26 cellular contexts compared by ENCODE assay signal in the genomic region with DNA sequence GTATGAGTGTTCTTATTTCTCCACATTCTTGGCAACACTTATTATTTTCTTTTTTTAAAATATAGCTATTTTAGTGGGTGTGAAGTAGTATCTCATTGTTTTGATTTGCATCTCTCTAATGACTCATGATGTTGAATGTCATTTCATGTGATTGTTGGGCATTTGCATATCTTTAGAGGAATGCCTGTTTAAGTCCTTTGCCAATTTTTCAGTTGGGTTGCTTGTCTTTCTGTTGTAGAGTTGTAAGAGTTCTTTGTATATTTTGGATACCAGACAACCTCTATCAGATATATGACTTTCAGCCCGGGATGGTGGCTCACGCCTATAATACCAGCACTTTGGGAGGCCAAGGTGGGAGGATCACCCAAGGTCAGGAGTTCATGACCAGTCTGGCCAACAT. TPM values are rescaled to one million over a fixed set of nuclear protein-coding genes. Genes with fewer than 3 reads are reported as not detected.
A peak's percentile ranks its signal among the peaks of the same experiment; 100 is the strongest.
DNase-seq lines count a peak whose midpoint lies in the region; ATAC-seq, FAIRE-seq and TF ChIP-seq lines count a peak whose summit lies in the region.
"Had no signal": no experiment of that assay in that cellular context is flagged by ENCODE, and none has a peak within 500 bp of the region (broad histone marks: within the 10 kb centered on the region; RNA-seq: fewer than 3 reads in every experiment).

No MANE protein-coding gene starts in this region.

- no peak overlapping the region for H2AK5ac ChIP-seq in trophoblast cell (ENCODE audit: low read length)

- H3K4me1 ChIP-seq in endothelial cell of umbilical vein (ENCODE audit: control insufficient read depth, extremely low read depth, insufficient read depth, low read length): peaks cover 29% of the 10 kb centered on the region
- H3K4me1 ChIP-seq in trophoblast cell (ENCODE audit: control insufficient read depth in 1 of 2, insufficient read depth in 2 of 2, low read length in 2 of 2): peaks cover 0 to 2% of the 10 kb centered on the region in 2 experiments
- H3K4me1 ChIP-seq: testis had no signal

- no CpG with 5 or more reads among the region's 2 CpGs for WGBS in trophoblast cell (ENCODE audit: extremely low coverage, insufficient coverage, insufficient read length)

- no peaks in the 10 kb centered on the region for H3K9me1 ChIP-seq in endothelial cell of umbilical vein (replicated peaks; ENCODE audit: control insufficient read depth, extremely low read depth, insufficient read depth, low read length)

- CTCF ChIA-PET in endothelial cell of umbilical vein (lab: Charles Lee): no interaction called here

- H3K18ac ChIP-seq in trophoblast cell (ENCODE audit: low read length): no peak overlapping the region

- H3K4me3 ChIP-seq in endothelial cell of umbilical vein (replicated peaks in 1 of 3; ENCODE audit: insufficient read depth in 1 of 3, low read depth in 1 of 3, low read length in 3 of 3) (no peak overlapping the region), trophoblast cell (ENCODE audit: low read depth, low read length) (no peak overlapping the region)
- H3K4me3 ChIP-seq: lung, smooth muscle cell, testis had no signal

- H3K27me3 ChIP-seq in endothelial cell of umbilical vein (ENCODE audit: control insufficient read depth in 2 of 2, insufficient read depth in 2 of 2, low read length in 2 of 2): no peaks in the 10 kb centered on the region
- no peaks in the 10 kb centered on the region for H3K27me3 ChIP-seq in trophoblast cell (ENCODE audit: insufficient read depth, low read length)
- H3K27me3 ChIP-seq: testis had no signal

- POLR2A ChIA-PET in endothelial cell of umbilical vein (lab: Charles Lee): no interaction called here

- H3K79me1 ChIP-seq in trophoblast cell (ENCODE audit: low read length): no peaks in the 10 kb centered on the region

- no peak overlapping the region for H4K8ac ChIP-seq in trophoblast cell (ENCODE audit: low read depth, low read length)

- DNase-seq in EL (peak; percentile 57), NCI-H1048 (lab: John Stamatoyannopoulos, UW) (peak; percentile 37), endothelial cell of umbilical vein (ENCODE audit: low read depth, low spot score) (peak; percentile 67), trophoblast cell (peak; percentile 62 to 84), COR-L47 (lab: John Stamatoyannopoulos, UW) (no peak), NCI-H2196 (lab: John Stamatoyannopoulos, UW; ENCODE audit: unreplicated experiment) (no peak)
- DNase-seq in stimulated activated naive CD4-positive, alpha-beta T cell (lab: John Stamatoyannopoulos, UW): no peak
- DNase-seq: activated CD8-positive, alpha-beta memory T cell treated with anti-CD3 and anti-CD28 coated beads, Interleukin-2, amount 50 U/mL, for 48 hours; activated naive CD8-positive, alpha-beta T cell treated with anti-CD3 and anti-CD28 coated beads, Interleukin-2, amount 10 ng/mL, durations not matched to agents 7 days and 5 days; AML-193; CD8-positive, alpha-beta T cell; DND-41; GOT3; KG1; NCI-H1092 treated with DMSO at 0.1 percent for 48 hours; NCI-H2029; NCI-H345; NCI-H82; testis had no signal

- H3K9me3 ChIP-seq in endothelial cell of umbilical vein (replicated peaks; ENCODE audit: control insufficient read depth, insufficient read depth, low read length) (no peaks in the 10 kb centered on the region), trophoblast cell (ENCODE audit: insufficient read depth, low read depth, low read length) (no peaks in the 10 kb centered on the region)
- H3K9me3 ChIP-seq: neutrophil, testis had no signal

- TF ChIP-seq POLR2A in endothelial cell of umbilical vein (IDR thresholded peaks at IDR 0.05; ENCODE audit: low read depth, low read length): no peak

- no peaks in the 10 kb centered on the region for H3K79me2 ChIP-seq in endothelial cell of umbilical vein (ENCODE audit: control insufficient read depth, insufficient read depth, low read length)
- no peaks in the 10 kb centered on the region for H3K79me2 ChIP-seq in trophoblast cell (ENCODE audit: control insufficient read depth, insufficient read depth, low read length, poor library complexity)

- no peak for FAIRE-seq in endothelial cell of umbilical vein (lab: Jason Lieb, UNC)
- FAIRE-seq: keratinocyte had no signal

- no peak overlapping the region for H4K91ac ChIP-seq in trophoblast cell (ENCODE audit: low read depth, low read length)

- no peak overlapping the region for H3K4me2 ChIP-seq in endothelial cell of umbilical vein (ENCODE audit: insufficient read depth, low read length)
- H3K4me2 ChIP-seq in trophoblast cell (ENCODE audit: low read length): no peak overlapping the region
- H3K4me2 ChIP-seq: smooth muscle cell had no signal

- no TSS peak for BruUV-seq in endothelial cell of umbilical vein (replicated peaks; lab: Mats Ljungman, UMichigan)

- no peak for TF ChIP-seq CTCF in endothelial cell of umbilical vein (IDR thresholded peaks at IDR 0.05; ENCODE audit: extremely low read depth in 1 of 2, insufficient read depth in 1 of 2, low read depth in 1 of 2, low read length in 2 of 2)

- H3K36me3 ChIP-seq in endothelial cell of umbilical vein (ENCODE audit: control insufficient read depth in 2 of 2, extremely low read depth in 1 of 2, insufficient read depth in 2 of 2, low read length in 2 of 2) (no peaks in the 10 kb centered on the region), trophoblast cell (ENCODE audit: control insufficient read depth in 1 of 2, insufficient read depth in 2 of 2, low read length in 2 of 2) (no peaks in the 10 kb centered on the region)
- H3K36me3 ChIP-seq: neutrophil had no signal

- H2BK120ac ChIP-seq in trophoblast cell (ENCODE audit: insufficient read depth, low read length, poor library complexity): no peak overlapping the region

- no peak overlapping the region for H3K14ac ChIP-seq in trophoblast cell (ENCODE audit: low read length)

- no peak overlapping the region for H4K12ac ChIP-seq in trophoblast cell (ENCODE audit: low read depth, low read length)

- H3K9ac ChIP-seq in endothelial cell of umbilical vein (replicated peaks; ENCODE audit: extremely low read depth, insufficient read depth, low read length): no peak overlapping the region
- H3K9ac ChIP-seq in trophoblast cell (ENCODE audit: low read length): no peak overlapping the region

- no peak overlapping the region for H2BK5ac ChIP-seq in trophoblast cell (ENCODE audit: low read depth, low read length, poor library complexity)

- no peak overlapping the region for H3K4ac ChIP-seq in trophoblast cell (ENCODE audit: low read depth, low read length)

- intact Hi-C loops in endothelial cell of umbilical vein (cut with micrococcal nuclease): loop anchor here (2.0 to 5.0 kb wide), 2 partner anchors 26 to 87 kb away; no protein-coding TSS in a partner anchor

- H3K23ac ChIP-seq in trophoblast cell (ENCODE audit: low read length): no peak overlapping the region

- dilution Hi-C loops in endothelial cell of umbilical vein (cut with MboI; ENCODE audit: extremely low pct_ligation_motif_present, low sequenced_read_pairs): no loop called here

- no peaks in the 10 kb centered on the region for H4K20me1 ChIP-seq in endothelial cell of umbilical vein (replicated peaks; ENCODE audit: control insufficient read depth, extremely low read depth, insufficient read depth, low read length)

- H3K27ac ChIP-seq in endothelial cell of umbilical vein (ENCODE audit: insufficient read depth, low read depth, low read length): peak overlapping the region; percentile 53
- no peak overlapping the region for H3K27ac ChIP-seq in trophoblast cell (ENCODE audit: low read depth, low read length)
- H3K27ac ChIP-seq: neutrophil, testis had no signal

- H2AFZ ChIP-seq in endothelial cell of umbilical vein (ENCODE audit: low read depth, low read length): no peak overlapping the region
- H2AFZ ChIP-seq in trophoblast cell (ENCODE audit: insufficient read depth, low read length, poor library complexity): no peak overlapping the region

- no peak for ATAC-seq in esophagus mucosa
- ATAC-seq: CD8-positive, alpha-beta T cell; stimulated activated memory B cell treated with anti-CD40 and anti-IgM and Interleukin-4, amounts not matched to agents 10 μg/mL and 1 μg/mL and 100 μg/mL, for 72 hours; WTC11 had no signal

- no peak overlapping the region for H2BK12ac ChIP-seq in trophoblast cell (ENCODE audit: low read length)

TF ChIP-seq in endothelial cell of umbilical vein, 7 proteins besides CTCF, POLR2A, EP300 and RAD21:
- TF ChIP-seq FOS (IDR thresholded peaks at IDR 0.05; ENCODE audit: borderline replicate concordance, insufficient read depth, low read length) (peak; percentile 51), MYC (IDR thresholded peaks at IDR 0.05; ENCODE audit: low read depth, low read length) (no peak), GATA2 (IDR thresholded peaks at IDR 0.05; ENCODE audit: insufficient read depth, insufficient read length, low read depth, low read length) (peak; percentile 17), POLR2AphosphoS5 (IDR thresholded peaks at IDR 0.05; ENCODE audit: insufficient read depth, low read depth, low read length) (no peak), JUN (IDR thresholded peaks at IDR 0.05; ENCODE audit: borderline replicate concordance, insufficient read depth, insufficient read length, low read depth) (peak; percentile 67)
- TF ChIP-seq, protein P1, sequence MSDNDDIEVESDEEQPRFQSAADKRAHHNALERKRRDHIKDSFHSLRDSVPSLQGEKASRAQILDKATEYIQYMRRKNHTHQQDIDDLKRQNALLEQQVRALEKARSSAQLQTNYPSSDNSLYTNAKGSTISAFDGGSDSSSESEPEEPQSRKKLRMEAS (IDR thresholded peaks at IDR 0.05; ENCODE audit: insufficient read depth, insufficient read length): no peak

RNA-seq across cellular contexts. Expression of gene POPDC3, which starts 5.1 kb away (rescaled TPM):
- 1.7 and 3.1 TPM in 2 replicates for total RNA-seq in endothelial cell of umbilical vein
- polyA plus RNA-seq in endothelial cell of umbilical vein: 1.6 TPM in 2 replicates
- polyA plus RNA-seq in endothelial cell of umbilical vein (2011; cell fraction: cytosol; rRNA removed): 0.92 and 1.3 TPM in 2 replicates
- polyA plus RNA-seq in endothelial cell of umbilical vein (2011; cell fraction: nucleus; rRNA removed): 1.1 and 2.0 TPM in 2 replicates
- 4.0 and 4.1 TPM in 2 replicates for polyA plus RNA-seq in endothelial cell of umbilical vein (2012)
- polyA minus RNA-seq in endothelial cell of umbilical vein: 0.38 TPM in 1 of 2 replicates, not detected in the other
- polyA minus RNA-seq in endothelial cell of umbilical vein (2011; cell fraction: cytosol; rRNA and poly(A)+ RNA removed): 0.82 TPM
- polyA minus RNA-seq in endothelial cell of umbilical vein (2011; cell fraction: nucleus; rRNA and poly(A)+ RNA removed): not detected in 2 replicates
- 0.36 and 0.41 TPM in 2 replicates for polyA plus RNA-seq in trophoblast cell (2013)
- not detected for total RNA-seq in esophagus mucosa
- total RNA-seq: activated naive CD8-positive, alpha-beta T cell treated with anti-CD3 and anti-CD28 coated beads, Interleukin-2, amount 10 ng/mL, durations not matched to agents 7 days and 5 days; CD8-positive, alpha-beta T cell had no signal

Comparison
In these comparisons a context has a peak if more than half of its experiments do, and no peak if none do; other contexts are left out.
1. DNase-seq: peak in EL (single experiment), NCI-H1048 (single experiment), endothelial cell of umbilical vein (single experiment) and trophoblast cell (2 of 2); none in COR-L47 (single experiment), NCI-H2196 (single experiment) and stimulated activated naive CD4-positive, alpha-beta T cell (0 of 6).